8 cellular contexts compared by ENCODE assay signal in the genomic region with DNA sequence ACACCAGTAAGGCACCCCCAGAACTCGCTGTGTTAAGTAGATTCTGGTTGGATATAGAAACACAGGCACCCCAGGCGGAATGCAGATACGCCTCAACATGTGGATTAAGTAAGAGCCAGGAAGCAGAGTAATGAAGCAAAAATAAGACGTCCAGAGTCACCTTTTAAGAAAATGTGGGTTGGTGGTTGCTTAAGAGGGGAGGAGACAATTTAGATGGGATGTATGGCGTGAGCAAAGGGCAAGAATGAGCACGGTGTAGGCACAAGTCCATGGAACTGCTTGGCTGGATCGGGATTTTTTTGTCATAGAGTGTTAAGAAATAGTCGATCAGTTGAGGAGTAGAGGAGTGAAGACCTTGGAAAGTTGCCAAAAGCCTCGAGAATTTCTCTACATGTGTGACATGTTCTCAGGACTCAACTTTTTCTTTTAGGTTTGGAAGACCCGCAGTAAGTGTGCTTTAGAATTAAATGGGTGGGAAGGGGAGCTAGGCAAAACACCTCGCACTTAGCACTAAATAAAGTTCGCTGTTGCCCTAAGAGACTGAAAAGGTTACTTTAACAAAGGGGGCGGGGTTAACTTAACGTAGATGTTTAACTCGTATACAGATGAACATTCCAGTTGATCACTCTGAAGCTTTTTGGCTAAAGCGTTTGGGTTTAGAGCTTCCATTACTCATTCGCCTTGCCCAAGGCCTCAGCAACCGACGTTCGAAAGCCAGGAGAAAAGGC. TPM values are rescaled to one million over a fixed set of nuclear protein-coding genes. Genes with fewer than 3 reads are reported as not detected.
A peak's percentile ranks its signal among the peaks of the same experiment; 100 is the strongest.
DNase-seq lines count a peak whose midpoint lies in the region; ATAC-seq and TF ChIP-seq lines count a peak whose summit lies in the region.

No MANE protein-coding gene starts in this region.

- H3K4me3 Mint-ChIP-seq in activated CD8-positive, alpha-beta memory T cell treated with anti-CD3 and anti-CD28 coated beads, Interleukin-2, amount 10 ng/mL, durations not matched to agents 7 days and 5 days, result peak overlapping the region; percentile 86

- peak overlapping the region; percentile 99 for H3K27ac Mint-ChIP-seq in activated CD8-positive, alpha-beta memory T cell treated with anti-CD3 and anti-CD28 coated beads, Interleukin-2, amount 10 ng/mL, durations not matched to agents 7 days and 5 days

- no peaks in the 10 kb centered on the region for H3K27me3 ChIP-seq in foreskin keratinocyte

- H3K36me3 Mint-ChIP-seq in activated CD8-positive, alpha-beta memory T cell treated with anti-CD3 and anti-CD28 coated beads, Interleukin-2, amount 10 ng/mL, durations not matched to agents 7 days and 5 days, result peaks cover 26% of the 10 kb centered on the region

- peaks cover 18% of the 10 kb centered on the region for H3K4me1 Mint-ChIP-seq in activated CD8-positive, alpha-beta memory T cell treated with anti-CD3 and anti-CD28 coated beads, Interleukin-2, amount 10 ng/mL, durations not matched to agents 7 days and 5 days

- peak overlapping the region; percentile 83 to 98 (median 89) for H3K4me3 ChIP-seq in skin epidermis

- TF ChIP-seq CTCF in foreskin keratinocyte (conservative IDR thresholded peaks at IDR 0.05), result no peak

- CTCF ChIA-PET in activated CD8-positive, alpha-beta memory T cell treated with anti-CD3 and anti-CD28 coated beads, Interleukin-2, amount 10 ng/mL, durations not matched to agents 7 days and 5 days (lab: Charles Lee), result interaction anchor here (1.0 to 2.4 kb wide), 8 partner anchors 17 to 123 kb away, joined by 3 to 21 read pairs (median 5); no protein-coding TSS in a partner anchor

- H3K9me3 Mint-ChIP-seq in activated CD8-positive, alpha-beta memory T cell treated with anti-CD3 and anti-CD28 coated beads, Interleukin-2, amount 10 ng/mL, durations not matched to agents 7 days and 5 days (ENCODE audit: low read depth), result no peaks in the 10 kb centered on the region

- H3K27ac ChIP-seq in foreskin keratinocyte, result peak overlapping the region; percentile 57
- H3K27ac ChIP-seq in skin epidermis, result peak overlapping the region in 20 of 21 experiments; percentile 38 to 100 (median 99)

- no peak for DNase-seq in activated CD8-positive, alpha-beta memory T cell treated with anti-CD3 and anti-CD28 coated beads, Interleukin-2, amount 10 ng/mL, durations not matched to agents 7 days and 5 days
- DNase-seq in activated CD8-positive, alpha-beta memory T cell treated with anti-CD3 and anti-CD28 coated beads for 24 hours, result no peak
- DNase-seq in SKM-1 treated with dmso at 0.1 percent for 144 hours (lab: John Stamatoyannopoulos, UW; ENCODE audit: unreplicated experiment) (peak; percentile 82), foreskin keratinocyte (peak; percentile 89 to 94), SW 1271 (lab: John Stamatoyannopoulos, UW) (no peak)

- no peaks in the 10 kb centered on the region for H3K27me3 Mint-ChIP-seq in activated CD8-positive, alpha-beta memory T cell treated with anti-CD3 and anti-CD28 coated beads, Interleukin-2, amount 10 ng/mL, durations not matched to agents 7 days and 5 days

- peaks cover 6% of the 10 kb centered on the region for H3K4me1 ChIP-seq in foreskin keratinocyte

- no peak for ATAC-seq in activated CD8-positive, alpha-beta memory T cell treated with anti-CD3 and anti-CD28 coated beads, Interleukin-2, amount 10 ng/mL, durations not matched to agents 7 days and 5 days
- peak; percentile 73 for ATAC-seq in foreskin keratinocyte
- no peak for ATAC-seq in HG03521 (IDR thresholded peaks at IDR 0.05; ENCODE audit: unreplicated experiment)
- no peak for ATAC-seq in GM21381 (IDR thresholded peaks at IDR 0.05; ENCODE audit: unreplicated experiment)

RNA-seq across cellular contexts. Expression of a gene that starts 0.7 kb away (rescaled TPM):
- total RNA-seq in activated CD8-positive, alpha-beta memory T cell treated with anti-CD3 and anti-CD28 coated beads, Interleukin-2, amount 10 ng/mL, durations not matched to agents 7 days and 5 days, result 10 to 100 TPM; 29.4 to 40.3 TPM
- 22.5 and 25.6 TPM in 2 replicates for total RNA-seq in foreskin keratinocyte
- 4.0 and 4.7 TPM in 2 replicates for polyA plus RNA-seq in foreskin keratinocyte

Comparison
In these comparisons a context has a peak if more than half of its experiments do, and no peak if none do; other contexts are left out.
1. DNase-seq: peak in SKM-1 treated with dmso at 0.1 percent for 144 hours (single experiment) and foreskin keratinocyte (2 of 2); none in activated CD8-positive, alpha-beta memory T cell treated with anti-CD3 and anti-CD28 coated beads, Interleukin-2, amount 10 ng/mL, durations not matched to agents 7 days and 5 days (single experiment), activated CD8-positive, alpha-beta memory T cell treated with anti-CD3 and anti-CD28 coated beads for 24 hours (single experiment) and SW 1271 (0 of 2).